Comparison of ENCODE assay signal across 13 cellular contexts in the genomic region with DNA sequence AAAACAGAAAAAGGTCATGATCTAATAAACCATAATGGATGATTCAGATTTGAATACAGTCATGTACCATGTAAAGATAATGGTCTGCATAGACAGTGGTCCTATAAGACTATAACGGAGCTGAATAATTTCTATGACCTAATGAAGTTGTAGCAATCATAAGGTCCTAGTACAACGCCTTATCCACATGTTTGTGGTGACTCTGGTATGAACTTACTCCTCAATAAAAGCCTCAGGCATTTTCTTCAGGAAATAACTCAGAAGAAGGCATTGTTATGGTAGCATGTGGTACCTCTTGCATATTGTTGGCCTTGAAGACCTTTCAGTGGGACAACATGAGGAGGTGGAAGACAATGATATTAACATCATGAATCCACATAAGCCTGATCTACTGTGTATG.
"Had no signal": no experiment of that assay in that cellular context is flagged by ENCODE, and none has a peak within 500 bp of the region (broad histone marks: within the 10 kb centered on the region; RNA-seq: fewer than 3 reads in every experiment).

No MANE protein-coding gene starts in this region.

- H3K4me1 Mint-ChIP-seq: activated T-helper 17 cell treated with anti-CD3 and anti-CD28 coated beads, Interleukin-2, amount 50 U/mL, for 72 hours; neural crest cell had no signal

- H3K27me3 ChIP-seq: foreskin keratinocyte, ovary, transverse colon had no signal

- H3K27me3 Mint-ChIP-seq: activated T-helper 17 cell treated with anti-CD3 and anti-CD28 coated beads, Interleukin-2, amount 50 U/mL, for 72 hours had no signal

- ATAC-seq: activated T-helper 17 cell treated with anti-CD3 and anti-CD28 coated beads, Interleukin-2, amount 50 U/mL, for 72 hours; foreskin keratinocyte; sciatic nerve; stimulated activated naive CD8-positive, alpha-beta T cell treated with anti-CD3 and anti-CD28 coated beads, Interleukin-15, Interleukin-2, amounts not matched to agents 100 U/mL and 50 U/mL, for 24 hours had no signal

- H3K9me3 ChIP-seq: ovary, transverse colon had no signal

- H3K36me3 Mint-ChIP-seq: mesothelial cell of epicardium had no signal

- DNase-seq: activated CD4-positive, alpha-beta T cell treated with anti-CD3 and anti-CD28 coated beads, Interleukin-2, amount 50 U/mL, for 1 hour; activated CD8-positive, alpha-beta memory T cell treated with anti-CD3 and anti-CD28 coated beads for 24 hours; activated naive CD4-positive, alpha-beta T cell treated with Interleukin-2 at 50 U/mL for 16 hours; activated T-cell treated with anti-CD3 and anti-CD28 coated beads for 4 hours; ovary; stimulated activated naive CD8-positive, alpha-beta T cell treated with anti-CD3 and anti-CD28 coated beads, Interleukin-15, Interleukin-2, amounts not matched to agents 100 U/mL and 50 U/mL, for 24 hours; transverse colon had no signal

- H3K36me3 ChIP-seq: ovary, transverse colon had no signal

- H3K27ac Mint-ChIP-seq: activated T-helper 17 cell treated with anti-CD3 and anti-CD28 coated beads, Interleukin-2, amount 50 U/mL, for 72 hours; mesothelial cell of epicardium had no signal

- H3K9me3 Mint-ChIP-seq: mesothelial cell of epicardium, neural crest cell had no signal

- H3K4me3 Mint-ChIP-seq: activated T-helper 17 cell treated with anti-CD3 and anti-CD28 coated beads, Interleukin-2, amount 50 U/mL, for 72 hours; mesothelial cell of epicardium; neural crest cell had no signal

- H3K4me1 ChIP-seq: foreskin keratinocyte, transverse colon had no signal

- H3K27ac ChIP-seq: foreskin keratinocyte, ovary, SK-N-MC, transverse colon had no signal

- H3K4me3 ChIP-seq: ovary, SK-N-MC, transverse colon had no signal
